Comparison of ENCODE assay signal across 15 cellular contexts in genomic region chr5:149153193-149153750, GRCh38. TPM values are rescaled to one million over a fixed set of nuclear protein-coding genes. Genes with fewer than 3 reads are reported as not detected.
DNase-seq lines count a peak whose midpoint lies in the region; ATAC-seq and TF ChIP-seq lines count a peak whose summit lies in the region.
"Had no signal": no experiment of that assay in that cellular context is flagged by ENCODE, and none has a peak within 500 bp of the region (broad histone marks: within the 10 kb centered on the region; RNA-seq: fewer than 3 reads in every experiment).

No MANE protein-coding gene starts in this region.

- H4K20me1 ChIP-seq in GM23338 (replicated peaks; ENCODE audit: insufficient read depth) (no peaks in the 10 kb centered on the region), neural cell (ENCODE audit: insufficient read depth) (no peaks in the 10 kb centered on the region)

- TF ChIP-seq RAD21 in neural cell (conservative IDR thresholded peaks at IDR 0.05): no peak

- H3K4me1 ChIP-seq in GM23338 (ENCODE audit: insufficient read depth): no peaks in the 10 kb centered on the region; the same call in 1 of the 2 replicates
- no peaks in the 10 kb centered on the region for H3K4me1 ChIP-seq in breast epithelium
- H3K4me1 ChIP-seq: transverse colon had no signal

- CTCF ChIA-PET in AG04450 (lab: Charles Lee): interaction anchor here (0.5 to 11.9 kb wide), 5 partner anchors 12 to 1648 kb away, joined by 3 to 70 read pairs (median 4); partner anchors contain the start of gene ABLIM3

- TF ChIP-seq POLR2A in breast epithelium (IDR thresholded peaks at IDR 0.05): no peak

- intact Hi-C loops in breast epithelium (cut with DNase I; ENCODE audit: low total_unique reads): loop anchor here (10.0 kb wide), 1 partner anchor 72 kb away; no protein-coding TSS in a partner anchor

- H3K4me2 ChIP-seq in GM23338 (no peak overlapping the region), neural cell (ENCODE audit: low read length) (no peak overlapping the region)

- no peaks in the 10 kb centered on the region for H3K79me2 ChIP-seq in GM23338 (replicated peaks; ENCODE audit: insufficient read depth)
- H3K79me2 ChIP-seq in neural cell (replicated peaks; ENCODE audit: insufficient read depth, low read length): no peaks in the 10 kb centered on the region

- no peaks in the 10 kb centered on the region for H3K4me1 Mint-ChIP-seq in GM23338
- H3K4me1 Mint-ChIP-seq: activated CD4-positive, alpha-beta T cell treated with anti-CD3 and anti-CD28 coated beads, Interleukin-2, amount 10 ng/mL, durations not matched to agents 24 days and 14 days had no signal

- POLR2A ChIA-PET in AG04450 (lab: Yijun Ruan, JAX): interaction anchor here (1.0 to 1.6 kb wide), 3 partner anchors 10 to 59 kb away, joined by 3 to 4 read pairs (median 3); no protein-coding TSS in a partner anchor

- H3F3A ChIP-seq in GM23338 (replicated peaks; ENCODE audit: low read depth) (no peaks in the 10 kb centered on the region), neural cell (ENCODE audit: insufficient read depth, low read length, poor library complexity, severe bottlenecking) (no peaks in the 10 kb centered on the region)

- H3K36me3 ChIP-seq in GM23338 (ENCODE audit: insufficient read depth) (no peaks in the 10 kb centered on the region), breast epithelium (no peaks in the 10 kb centered on the region), neural cell (ENCODE audit: insufficient read depth, low read length) (no peaks in the 10 kb centered on the region)
- H3K36me3 ChIP-seq: transverse colon had no signal

- H3K9me2 ChIP-seq in GM23338 (ENCODE audit: insufficient read depth): 0 out of 2 replicates have a peak, but pooled peaks cover 3% of the 10 kb centered on the region
- H3K9me2 ChIP-seq in neural cell (ENCODE audit: insufficient read depth, low read length): no peaks in the 10 kb centered on the region

- H3K9me3 ChIP-seq in AG04450 (ENCODE audit: control insufficient read depth, insufficient read depth, low read length) (no peaks in the 10 kb centered on the region), breast epithelium (no peaks in the 10 kb centered on the region), neural cell (ENCODE audit: low read length) (no peaks in the 10 kb centered on the region)
- H3K9me3 ChIP-seq: transverse colon had no signal

- no peak for TF ChIP-seq CTCF in AG04450 (IDR thresholded peaks at IDR 0.05; ENCODE audit: low read depth, low read length)
- TF ChIP-seq CTCF in GM23338 (conservative IDR thresholded peaks at IDR 0.05; ENCODE audit: low read depth in 2 of 2): no peak
- TF ChIP-seq CTCF in breast epithelium (IDR thresholded peaks at IDR 0.05): no peak
- no peak for TF ChIP-seq CTCF in neural cell (IDR thresholded peaks at IDR 0.05; ENCODE audit: poor library complexity, severe bottlenecking)

- no peaks in the 10 kb centered on the region for H3K36me3 Mint-ChIP-seq in GM23338 (ENCODE audit: low read depth)

- H3K9me3 Mint-ChIP-seq in GM23338: no peaks in the 10 kb centered on the region
- H3K9me3 Mint-ChIP-seq: activated CD4-positive, alpha-beta T cell treated with anti-CD3 and anti-CD28 coated beads, Interleukin-2, amount 10 ng/mL, durations not matched to agents 24 days and 14 days; activated naive CD8-positive, alpha-beta T cell treated with anti-CD3 and anti-CD28 coated beads, Interleukin-2, amount 50 U/mL, for 24 hours had no signal

- peak overlapping the region; percentile 15 for H3K9ac ChIP-seq in neural cell (ENCODE audit: low read length)

- no peak for TF ChIP-seq EP300 in neural cell (conservative IDR thresholded peaks at IDR 0.05; ENCODE audit: poor library complexity, severe bottlenecking)

- H3K27ac ChIP-seq in AG04450 (ENCODE audit: low read depth, low read length) (peak overlapping the region; percentile 83), GM23338 (ENCODE audit: low read depth) (no peak overlapping the region), breast epithelium (peak overlapping the region; percentile 15 to 86), neural cell (ENCODE audit: low read length) (peak overlapping the region; percentile 47)
- H3K27ac ChIP-seq: transverse colon had no signal

- H3K27me3 Mint-ChIP-seq in GM23338 (ENCODE audit: insufficient read depth, low read depth, poor library complexity): no peaks in the 10 kb centered on the region

- H3K27me3 ChIP-seq in AG04450 (ENCODE audit: control insufficient read depth, insufficient read depth, low read length): no peaks in the 10 kb centered on the region
- no peaks in the 10 kb centered on the region for H3K27me3 ChIP-seq in GM23338 (ENCODE audit: insufficient read depth)
- no peaks in the 10 kb centered on the region for H3K27me3 ChIP-seq in breast epithelium
- no peaks in the 10 kb centered on the region for H3K27me3 ChIP-seq in neural cell (ENCODE audit: insufficient read depth, low read depth, low read length)
- H3K27me3 ChIP-seq: transverse colon had no signal

- no peak overlapping the region for H3K4me3 Mint-ChIP-seq in GM23338
- H3K4me3 Mint-ChIP-seq: activated CD4-positive, alpha-beta T cell treated with anti-CD3 and anti-CD28 coated beads, Interleukin-2, amount 10 ng/mL, durations not matched to agents 24 days and 14 days; activated naive CD8-positive, alpha-beta T cell treated with anti-CD3 and anti-CD28 coated beads, Interleukin-2, amount 50 U/mL, for 24 hours had no signal

- peak overlapping the region; percentile 3; the same call in 1 of the 2 replicates for H2AFZ ChIP-seq in GM23338
- no peak overlapping the region for H2AFZ ChIP-seq in neural cell (ENCODE audit: low read depth, low read length)

- H3K27ac Mint-ChIP-seq in GM23338: no peak overlapping the region
- H3K27ac Mint-ChIP-seq: activated CD4-positive, alpha-beta T cell treated with anti-CD3 and anti-CD28 coated beads, Interleukin-2, amount 10 ng/mL, durations not matched to agents 24 days and 14 days; activated naive CD8-positive, alpha-beta T cell treated with anti-CD3 and anti-CD28 coated beads, Interleukin-2, amount 50 U/mL, for 24 hours had no signal

- DNase-seq in AG04450 (ENCODE audit: low read depth, low spot score): no peak
- no peak for DNase-seq in GM23338 (ENCODE audit: low spot score)
- DNase-seq in breast epithelium (ENCODE audit: low spot score in 2 of 2): no peak
- no peak for DNase-seq in GF-D8 (lab: John Stamatoyannopoulos, UW)
- DNase-seq in NCI-H69 (lab: John Stamatoyannopoulos, UW): no peak
- DNase-seq: activated CD4-positive, alpha-beta T cell treated with anti-CD3 and anti-CD28 coated beads, Interleukin-2, amount 10 ng/mL, durations not matched to agents 24 days and 14 days; activated naive CD8-positive, alpha-beta T cell treated with anti-CD3 and anti-CD28 coated beads, Interleukin-2, amount 50 U/mL, for 24 hours; cortex of kidney; midbrain; occipital lobe; stimulated activated CD4-positive, alpha-beta T cell treated with anti-CD3 and anti-CD28 coated beads, Interleukin-15, amount 100 ng/mL, for 24 hours; transverse colon had no signal

- ATAC-seq in GM23338 (no peak), HG02588 (IDR thresholded peaks at IDR 0.05; ENCODE audit: unreplicated experiment) (no peak)
- ATAC-seq: activated naive CD8-positive, alpha-beta T cell treated with anti-CD3 and anti-CD28 coated beads, Interleukin-2, amount 50 U/mL, for 24 hours had no signal

- H3K4me3 ChIP-seq in AG04450 (ENCODE audit: low read depth, low read length) (no peak overlapping the region), GM23338 (no peak overlapping the region), breast epithelium (no peak overlapping the region), neural cell (ENCODE audit: low read length) (peak overlapping the region; percentile 30)
- H3K4me3 ChIP-seq: transverse colon had no signal

TF ChIP-seq in GM23338, 12 proteins besides CTCF, POLR2A, EP300 and RAD21 (continues in another document):
- no peak for TF ChIP-seq CREB1 (CRISPR knock-in tag; IDR thresholded peaks at IDR 0.05; ENCODE audit: low read depth)

TF ChIP-seq in neural cell, 6 proteins besides CTCF, POLR2A, EP300 and RAD21:
- TF ChIP-seq, protein P1, sequence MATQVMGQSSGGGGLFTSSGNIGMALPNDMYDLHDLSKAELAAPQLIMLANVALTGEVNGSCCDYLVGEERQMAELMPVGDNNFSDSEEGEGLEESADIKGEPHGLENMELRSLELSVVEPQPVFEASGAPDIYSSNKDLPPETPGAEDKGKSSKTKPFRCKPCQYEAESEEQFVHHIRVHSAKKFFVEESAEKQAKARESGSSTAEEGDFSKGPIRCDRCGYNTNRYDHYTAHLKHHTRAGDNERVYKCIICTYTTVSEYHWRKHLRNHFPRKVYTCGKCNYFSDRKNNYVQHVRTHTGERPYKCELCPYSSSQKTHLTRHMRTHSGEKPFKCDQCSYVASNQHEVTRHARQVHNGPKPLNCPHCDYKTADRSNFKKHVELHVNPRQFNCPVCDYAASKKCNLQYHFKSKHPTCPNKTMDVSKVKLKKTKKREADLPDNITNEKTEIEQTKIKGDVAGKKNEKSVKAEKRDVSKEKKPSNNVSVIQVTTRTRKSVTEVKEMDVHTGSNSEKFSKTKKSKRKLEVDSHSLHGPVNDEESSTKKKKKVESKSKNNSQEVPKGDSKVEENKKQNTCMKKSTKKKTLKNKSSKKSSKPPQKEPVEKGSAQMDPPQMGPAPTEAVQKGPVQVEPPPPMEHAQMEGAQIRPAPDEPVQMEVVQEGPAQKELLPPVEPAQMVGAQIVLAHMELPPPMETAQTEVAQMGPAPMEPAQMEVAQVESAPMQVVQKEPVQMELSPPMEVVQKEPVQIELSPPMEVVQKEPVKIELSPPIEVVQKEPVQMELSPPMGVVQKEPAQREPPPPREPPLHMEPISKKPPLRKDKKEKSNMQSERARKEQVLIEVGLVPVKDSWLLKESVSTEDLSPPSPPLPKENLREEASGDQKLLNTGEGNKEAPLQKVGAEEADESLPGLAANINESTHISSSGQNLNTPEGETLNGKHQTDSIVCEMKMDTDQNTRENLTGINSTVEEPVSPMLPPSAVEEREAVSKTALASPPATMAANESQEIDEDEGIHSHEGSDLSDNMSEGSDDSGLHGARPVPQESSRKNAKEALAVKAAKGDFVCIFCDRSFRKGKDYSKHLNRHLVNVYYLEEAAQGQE (IDR thresholded peaks at IDR 0.05; ENCODE audit: borderline replicate concordance): no peak
- no peak for TF ChIP-seq MXI1 (conservative IDR thresholded peaks at IDR 0.05; ENCODE audit: poor library complexity, severe bottlenecking)
- TF ChIP-seq SMC3 (conservative IDR thresholded peaks at IDR 0.05; ENCODE audit: poor library complexity): no peak
- no peak for TF ChIP-seq POLR2AphosphoS5 (IDR thresholded peaks at IDR 0.05)
- TF ChIP-seq TAF1 (IDR thresholded peaks at IDR 0.05; ENCODE audit: low read depth): no peak
- no peak for TF ChIP-seq EZH2 (IDR thresholded peaks at IDR 0.05; ENCODE audit: borderline replicate concordance, insufficient read depth, low read length, poor library complexity, severe bottlenecking)

RNA-seq across cellular contexts. Expression of gene ABLIM3, which starts 12.0 kb away (rescaled TPM):
- polyA plus RNA-seq in AG04450 (2011; rRNA removed) (52.6 and 60.6 TPM in 2 replicates), GM23338 (2016; fragmentation: Nextera tagmentation; extraction: Ambion mirVana) (0.19 and 0.31 TPM in 2 replicates), neural cell (15.3 and 17.7 TPM in 2 replicates)
- 90.4 and 128 TPM in 2 replicates for polyA minus RNA-seq in AG04450 (2011; rRNA and poly(A)+ RNA removed)
- 0.23 and 2.2 TPM in 2 replicates for total RNA-seq in GM23338 (2014; rRNA removed; shearing (Covaris generic))
- total RNA-seq in breast epithelium: 10 to 100 TPM; 26.3 to 61.9 (median 57.4) TPM
- 30.7 and 35.3 TPM in 2 replicates for polyA minus RNA-seq in neural cell
- total RNA-seq: activated CD4-positive, alpha-beta T cell treated with anti-CD3 and anti-CD28 coated beads, Interleukin-2, amount 10 ng/mL, durations not matched to agents 24 days and 14 days; T-helper 2 cell treated with Interferon-gamma antibody and Interleukin-4, amounts not matched to agents 100 ng/mL and 5 ng/mL, for 36 hours had no signal

Comparison
In these comparisons a context has a peak if more than half of its experiments do, and no peak if none do; other contexts are left out.
1. RNA of gene ABLIM3, which starts 12.0 kb away (polyA plus RNA-seq): 52.6 to 60.6 TPM in AG04450 and 15.3 to 17.7 TPM in neural cell; 0.19 to 0.31 TPM in GM23338; every median in the first group is over 10 times any median in the second.